Comparison of ENCODE assay signal across 8 cellular contexts in genomic region chr3:161181371-161181770, GRCh38. TPM values are rescaled to one million over a fixed set of nuclear protein-coding genes. Genes with fewer than 3 reads are reported as not detected.
DNase-seq lines count a peak whose midpoint lies in the region; ATAC-seq and TF ChIP-seq lines count a peak whose summit lies in the region.
"Not testable (repeated sequence)": the region's sequence is repeated elsewhere in the genome, so short reads cannot be mapped to it uniquely, and the experiment has no call there.

No MANE protein-coding gene starts in this region.

- not testable (repeated sequence) for H3K36me3 ChIP-seq in Caco-2 (ENCODE audit: control insufficient read depth, insufficient read depth, low read length); body of pancreas (replicated peaks in 1 of 2; ENCODE audit: insufficient read depth in 1 of 2, low read depth in 2 of 2); endodermal cell (ENCODE audit: control insufficient read depth, insufficient read depth, low read length); testis (ENCODE audit: low read depth, missing control alignments)

- TF ChIP-seq POLR2A in body of pancreas (IDR thresholded peaks at IDR 0.05); testis (IDR thresholded peaks at IDR 0.05): not testable (repeated sequence)

- not testable (repeated sequence) for H3K27ac Mint-ChIP-seq in Caco-2 (ENCODE audit: unreplicated experiment); endodermal cell

- H3K4me3 ChIP-seq in Caco-2 (ENCODE audit: low read depth, low read length); body of pancreas; foreskin fibroblast (ENCODE audit: low read depth in 1 of 2, low read length in 2 of 2); testis: not testable (repeated sequence)
- peak overlapping the region; percentile 10 for H3K4me3 ChIP-seq in endodermal cell (ENCODE audit: low read length)

- H3K27me3 Mint-ChIP-seq in Caco-2 (ENCODE audit: insufficient read depth, unreplicated experiment); endodermal cell (ENCODE audit: insufficient read depth): not testable (repeated sequence)

- not testable (repeated sequence) for H3K27me3 ChIP-seq in Caco-2 (replicated peaks; ENCODE audit: control insufficient read depth, insufficient read depth, low read length); body of pancreas; endodermal cell (ENCODE audit: control insufficient read depth, insufficient read depth, low read length, poor library complexity, severe bottlenecking); testis

- intact Hi-C loops in Caco-2 (cut with micrococcal nuclease; ENCODE audit: unreplicated experiment); body of pancreas (cut with DNase I); left ventricle myocardium superior (cut with micrococcal nuclease); testis (cut with DNase I; ENCODE audit: low total_unique reads): not testable (repeated sequence)

- TF ChIP-seq CTCF in Caco-2 (IDR thresholded peaks at IDR 0.05; ENCODE audit: insufficient read depth in 1 of 2, low read depth in 1 of 2, low read length in 1 of 2, severe bottlenecking in 1 of 2, unreplicated experiment in 1 of 2); body of pancreas (IDR thresholded peaks at IDR 0.05); endodermal cell (conservative IDR thresholded peaks at IDR 0.05); foreskin fibroblast (IDR thresholded peaks at IDR 0.05; ENCODE audit: low read depth, low read length); testis (IDR thresholded peaks at IDR 0.05): not testable (repeated sequence)

- not testable (repeated sequence) for H3K27ac ChIP-seq in body of pancreas; endodermal cell (ENCODE audit: low read depth, low read length); testis

- H3K9me3 Mint-ChIP-seq in Caco-2 (ENCODE audit: unreplicated experiment); endodermal cell: not testable (repeated sequence)

- POLR2A ChIA-PET in Caco-2 (lab: Charles Lee), result not testable (repeated sequence)

- H3K4me1 ChIP-seq in Caco-2, result peaks cover 29% of the 10 kb centered on the region
- not testable (repeated sequence) for H3K4me1 ChIP-seq in body of pancreas; endodermal cell (ENCODE audit: control insufficient read depth, insufficient read depth, low read length); testis

- BruUV-seq in Caco-2 (replicated peaks; lab: Mats Ljungman, UMichigan), result not testable (repeated sequence)

- H3K9ac ChIP-seq in endodermal cell (ENCODE audit: extremely low read depth, low read length, poor library complexity, severe bottlenecking), result not testable (repeated sequence)

- ATAC-seq in body of pancreas, result peak; percentile 64
- peak; percentile 78 for ATAC-seq in left ventricle myocardium superior

- CTCF ChIA-PET in Caco-2 (lab: Charles Lee), result not testable (repeated sequence)

- H3K4me3 Mint-ChIP-seq in Caco-2 (ENCODE audit: unreplicated experiment); endodermal cell: not testable (repeated sequence)

- peaks cover 13% of the 10 kb centered on the region for H3K4me1 Mint-ChIP-seq in Caco-2 (ENCODE audit: low read depth, unreplicated experiment)
- not testable (repeated sequence) for H3K4me1 Mint-ChIP-seq in endodermal cell

- H3K9me3 ChIP-seq in Caco-2; body of pancreas; endodermal cell (ENCODE audit: control insufficient read depth, low read length); testis: not testable (repeated sequence)

- peak; percentile 10 to 39 for DNase-seq in Caco-2
- peak; percentile 29 for DNase-seq in RPMI7951 (ENCODE audit: low read depth)
- peak; percentile 45 to 60 (median 52) for DNase-seq in body of pancreas
- not testable (repeated sequence) for DNase-seq in endodermal cell
- DNase-seq in foreskin fibroblast, result peak; percentile 9 to 40
- peak; percentile 55 for DNase-seq in left ventricle myocardium superior
- peak; percentile 56 for DNase-seq in non-pigmented ciliary epithelial cell (ENCODE audit: low read depth)
- DNase-seq in testis, result peak; percentile 21

- WGBS in body of pancreas, 2 donors, result 15 to 30% methylated on average over 1 of the region's 1 CpG
- 75 to 100% methylated on average over 1 of the region's 1 CpG for WGBS in endodermal cell (ENCODE audit: insufficient coverage in 1 of 2, insufficient read length in 1 of 2), 2 experiments
- 37 to 38% methylated on average over 1 of the region's 1 CpG for WGBS in testis, 2 donors

- not testable (repeated sequence) for H3K36me3 Mint-ChIP-seq in Caco-2 (ENCODE audit: insufficient read depth, unreplicated experiment); endodermal cell (ENCODE audit: low read depth)

RNA-seq across cellular contexts. Expression of gene NMD3, which starts 39.7 kb away (rescaled TPM):
- total RNA-seq in Caco-2 (2022), result 61.7 and 62.4 TPM in 2 replicates
- total RNA-seq in RPMI7951 (2014; rRNA removed; shearing (Covaris generic)), result 73.4 and 85.9 TPM in 2 replicates
- 10 to 100 TPM; 37.2 to 41.2 TPM for total RNA-seq in body of pancreas
- 10 to 100 TPM; 47.1 to 48.3 TPM for total RNA-seq in endodermal cell
- 52.0 TPM for polyA plus RNA-seq in endodermal cell (2013, experiment 1 of 2)
- 44.3 TPM for polyA plus RNA-seq in endodermal cell (2013, experiment 2 of 2)
- total RNA-seq in left ventricle myocardium superior, result 64.6 TPM
- total RNA-seq in testis, result 10 to 100 TPM; 28.6 to 30.5 TPM
- 17.5 TPM for polyA plus RNA-seq in testis (ENCODE audit: insufficient read depth, low read depth, low replicate concordance)
